ENCODE assay signal across 10 cellular contexts in genomic region chr7:157412021-157412443, GRCh38.
DNase-seq lines count a peak whose midpoint lies in the region; ATAC-seq and TF ChIP-seq lines count a peak whose summit lies in the region.
"Had no signal": no experiment of that assay in that cellular context is flagged by ENCODE, and none has a peak within 500 bp of the region (broad histone marks: within the 10 kb centered on the region; RNA-seq: fewer than 3 reads in every experiment).

No MANE protein-coding gene starts in this region.

- H3K36me3 ChIP-seq in hepatocyte (replicated peaks; ENCODE audit: insufficient read depth, low read depth), result no peaks in the 10 kb centered on the region

- H3K4me3 ChIP-seq in fibroblast of the aortic adventitia (ENCODE audit: low read depth, low read length) (no peak overlapping the region), hepatocyte (no peak overlapping the region)

- no peaks in the 10 kb centered on the region for H3K9me2 ChIP-seq in hepatocyte (replicated peaks; ENCODE audit: insufficient read depth)

- TF ChIP-seq CTCF in fibroblast of the aortic adventitia (IDR thresholded peaks at IDR 0.05; ENCODE audit: insufficient read depth, low read length) (no peak), hepatocyte (IDR thresholded peaks at IDR 0.05; ENCODE audit: poor library complexity) (no peak)

- peak; percentile 86 to 93 for ATAC-seq in activated naive CD4-positive, alpha-beta T cell treated with anti-CD3 and anti-CD28 coated beads, Interleukin-2, amount 50 U/mL, for 72 hours
- ATAC-seq in left lobe of liver (no peak), GM18517 (IDR thresholded peaks at IDR 0.05; ENCODE audit: unreplicated experiment) (no peak)
- ATAC-seq: stimulated activated naive B cell treated with anti-CD40 and anti-IgM and Interleukin-4, amounts not matched to agents 10 μg/mL and 1 μg/mL and 100 μg/mL, for 72 hours had no signal

- no peak overlapping the region for H3K4me2 ChIP-seq in hepatocyte

- no peaks in the 10 kb centered on the region for H3K27me3 ChIP-seq in hepatocyte

- H3K9me3 Mint-ChIP-seq in activated naive CD4-positive, alpha-beta T cell treated with anti-CD3 and anti-CD28 coated beads, Interleukin-2, amount 50 U/mL, for 72 hours, result no peaks in the 10 kb centered on the region
- H3K9me3 Mint-ChIP-seq: activated naive CD8-positive, alpha-beta T cell treated with anti-CD3 and anti-CD28 coated beads, Interleukin-2, amount 10 ng/mL, durations not matched to agents 7 days and 5 days; stimulated activated naive B cell treated with anti-CD40 and anti-IgM and Interleukin-4, amounts not matched to agents 10 μg/mL and 1 μg/mL and 100 μg/mL, for 72 hours had no signal

- peak in 1 of 2 donors; percentile 45 for DNase-seq in activated naive CD4-positive, alpha-beta T cell treated with anti-CD3 and anti-CD28 coated beads, Interleukin-2, amount 50 U/mL, for 72 hours (ENCODE audit: low spot score in 2 of 2)
- no peak for DNase-seq in activated naive CD4-positive, alpha-beta T cell (lab: John Stamatoyannopoulos, UW)
- DNase-seq in activated CD4-positive, alpha-beta T cell treated with anti-CD3 and anti-CD28 coated beads, Interleukin-2, amount 50 U/mL, for 4 hours, result peak; percentile 36 to 42
- DNase-seq in fibroblast of the aortic adventitia (ENCODE audit: low read depth) (peak; percentile 45), hepatocyte (ENCODE audit: low spot score) (no peak), left lobe of liver (ENCODE audit: low spot score) (no peak)
- DNase-seq in stimulated activated CD8-positive, alpha-beta memory T cell treated with anti-CD3 and anti-CD28 coated beads, Interleukin-7, amount 100 ng/mL, for 48 hours (ENCODE audit: extremely low read depth in 1 of 2, low read depth in 1 of 2), result peak; percentile 48 to 79
- DNase-seq: activated naive CD8-positive, alpha-beta T cell treated with anti-CD3 and anti-CD28 coated beads, Interleukin-2, amount 10 ng/mL, durations not matched to agents 7 days and 5 days; stimulated activated naive B cell treated with anti-CD40 and anti-IgM and Interleukin-4, amounts not matched to agents 10 μg/mL and 1 μg/mL and 100 μg/mL, for 72 hours had no signal

- H4K20me1 ChIP-seq in hepatocyte (ENCODE audit: insufficient read depth, poor library complexity, severe bottlenecking), result no peaks in the 10 kb centered on the region

- 90% methylated on average over 11 of the region's 11 CpGs for WGBS in hepatocyte (ENCODE audit: low lambda C conversion rate, missing lambda C conversion rate)

- peaks cover 0 to 4% of the 10 kb centered on the region in 2 donors for H3K36me3 Mint-ChIP-seq in activated naive CD4-positive, alpha-beta T cell treated with anti-CD3 and anti-CD28 coated beads, Interleukin-2, amount 50 U/mL, for 72 hours
- H3K36me3 Mint-ChIP-seq: activated naive CD8-positive, alpha-beta T cell treated with anti-CD3 and anti-CD28 coated beads, Interleukin-2, amount 10 ng/mL, durations not matched to agents 7 days and 5 days had no signal

- no peaks in the 10 kb centered on the region for H3K79me2 ChIP-seq in hepatocyte

- no peak overlapping the region for H2AFZ ChIP-seq in hepatocyte

- H3K27ac Mint-ChIP-seq in activated naive CD4-positive, alpha-beta T cell treated with anti-CD3 and anti-CD28 coated beads, Interleukin-2, amount 50 U/mL, for 72 hours, result peak overlapping the region; percentile 74 to 82
- H3K27ac Mint-ChIP-seq: activated naive CD8-positive, alpha-beta T cell treated with anti-CD3 and anti-CD28 coated beads, Interleukin-2, amount 10 ng/mL, durations not matched to agents 7 days and 5 days; stimulated activated naive B cell treated with anti-CD40 and anti-IgM and Interleukin-4, amounts not matched to agents 10 μg/mL and 1 μg/mL and 100 μg/mL, for 72 hours had no signal

- no peaks in the 10 kb centered on the region for H3K4me1 ChIP-seq in hepatocyte (ENCODE audit: insufficient read depth)

- no peaks in the 10 kb centered on the region for H3K9me3 ChIP-seq in hepatocyte (ENCODE audit: low read depth)

- H3K27ac ChIP-seq in hepatocyte, result no peak overlapping the region

Comparison
In these comparisons a context has a peak if more than half of its experiments do, and no peak if none do; other contexts are left out.
1. ATAC-seq: peak in activated naive CD4-positive, alpha-beta T cell treated with anti-CD3 and anti-CD28 coated beads, Interleukin-2, amount 50 U/mL, for 72 hours (2 of 2); none in left lobe of liver (single experiment) and GM18517 (single experiment).
2. DNase-seq: peak in activated CD4-positive, alpha-beta T cell treated with anti-CD3 and anti-CD28 coated beads, Interleukin-2, amount 50 U/mL, for 4 hours (2 of 2), fibroblast of the aortic adventitia (single experiment) and stimulated activated CD8-positive, alpha-beta memory T cell treated with anti-CD3 and anti-CD28 coated beads, Interleukin-7, amount 100 ng/mL, for 48 hours (2 of 2); none in activated naive CD4-positive, alpha-beta T cell (0 of 4), hepatocyte (single experiment) and left lobe of liver (single experiment).